Comparison of ENCODE assay signal across 17 cellular contexts in the genomic region with DNA sequence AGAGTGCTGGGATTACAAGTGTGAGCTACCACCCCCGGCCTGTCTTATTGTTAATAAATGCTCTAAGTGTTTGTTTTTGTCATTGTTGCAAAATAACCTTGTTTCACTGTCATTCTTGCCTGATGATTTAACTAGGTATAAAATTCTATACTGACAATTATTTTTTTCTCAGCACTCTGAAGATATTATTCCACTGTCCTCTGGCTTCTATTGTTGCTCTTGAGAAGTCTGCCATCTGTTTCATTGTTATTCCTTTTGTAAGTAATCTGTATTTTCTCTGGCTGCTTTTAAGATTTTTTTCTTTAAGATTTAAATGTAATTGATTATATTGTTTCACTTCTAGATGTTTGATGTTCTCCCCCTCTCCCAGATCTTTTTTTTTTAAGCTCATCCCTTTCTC. TPM values are rescaled to one million over a fixed set of nuclear protein-coding genes. Genes with fewer than 3 reads are reported as not detected.
DNase-seq lines count a peak whose midpoint lies in the region; ATAC-seq, FAIRE-seq and TF ChIP-seq lines count a peak whose summit lies in the region.
"Had no signal": no experiment of that assay in that cellular context is flagged by ENCODE, and none has a peak within 500 bp of the region (broad histone marks: within the 10 kb centered on the region; RNA-seq: fewer than 3 reads in every experiment).

No MANE protein-coding gene starts in this region.

- peaks cover 77% of the 10 kb centered on the region for H3K36me3 Mint-ChIP-seq in WTC11

- TF ChIP-seq CTCF in WTC11 (IDR thresholded peaks at IDR 0.05) = no peak
- TF ChIP-seq CTCF in fibroblast of pulmonary artery (IDR thresholded peaks at IDR 0.05; ENCODE audit: low read length, missing control alignments) = no peak

- FAIRE-seq in A204.1 (lab: Jason Lieb, UNC) = peak; percentile 32

- H3K4me3 ChIP-seq in fibroblast of pulmonary artery (replicated peaks; ENCODE audit: low read depth, low read length) = no peak overlapping the region

- POLR2A ChIA-PET in WTC11 (lab: Charles Lee) = no interaction called here

- H3K27ac Mint-ChIP-seq in WTC11 = no peak overlapping the region
- H3K27ac Mint-ChIP-seq: CD4-positive, alpha-beta memory T cell had no signal

- ATAC-seq in WTC11 (no peak), SK-N-SH treated with all-trans-retinoic acid at 6 μM for 48 hours (no peak)
- ATAC-seq: Panc1 had no signal

- CTCF ChIA-PET in WTC11 (lab: Charles Lee) = no interaction called here

- no peaks in the 10 kb centered on the region for H3K27me3 Mint-ChIP-seq in WTC11 (ENCODE audit: low read depth)
- H3K27me3 Mint-ChIP-seq: CD4-positive, alpha-beta memory T cell had no signal

- no peaks in the 10 kb centered on the region for H3K4me1 Mint-ChIP-seq in WTC11

- peaks cover 50% of the 10 kb centered on the region for H3K9me3 Mint-ChIP-seq in WTC11

- DNase-seq in DMS53 (lab: John Stamatoyannopoulos, UW) (peak; percentile 16), DMS53 treated with DMSO at 0.1 percent for 48 hours (lab: John Stamatoyannopoulos, UW; ENCODE audit: unreplicated experiment) (no peak), WTC11 (ENCODE audit: low spot score) (no peak), fibroblast of pulmonary artery (ENCODE audit: low read depth) (peak; percentile 1), SIG-M5 treated with dmso at 0.1 percent for 504 hours (lab: John Stamatoyannopoulos, UW; ENCODE audit: unreplicated experiment) (no peak), pons (ENCODE audit: low spot score) (no peak)
- DNase-seq: CD4-positive, alpha-beta memory T cell; DMS79 treated with DMSO at 0.1 percent for 48 hours; H7; IMR-90; NCI-H1436 treated with DMSO at 0.1 percent for 48 hours; NCI-H2029 treated with DMSO at 0.1 percent for 48 hours; NCI-H446 treated with DMSO at 0.1 percent for 48 hours; NCI-H748 treated with DMSO at 0.1 percent for 48 hours had no signal

- H3K4me3 Mint-ChIP-seq in WTC11 = no peak overlapping the region
- H3K4me3 Mint-ChIP-seq: CD4-positive, alpha-beta memory T cell had no signal

TF ChIP-seq in WTC11, 78 proteins besides CTCF, POLR2A, EP300 and RAD21:
- no peak for TF ChIP-seq ZNF219 (CRISPR knock-in tag; IDR thresholded peaks at IDR 0.05; ENCODE audit: borderline replicate concordance)
- TF ChIP-seq ZNF317 (CRISPR knock-in tag; IDR thresholded peaks at IDR 0.05; ENCODE audit: borderline replicate concordance, low read depth) = 0 out of 2 replicates have a peak, but pooled peaks have one; percentile 46

TF ChIP-seq in SK-N-SH treated with all-trans-retinoic acid at 6 μM for 48 hours, 23 proteins besides CTCF, POLR2A, EP300 and RAD21:
- TF ChIP-seq BACH2 (CRISPR knock-in tag; IDR thresholded peaks at IDR 0.05; ENCODE audit: borderline replicate concordance) = no peak
- no peak for TF ChIP-seq ZFP3 (CRISPR knock-in tag; IDR thresholded peaks at IDR 0.05)
- TF ChIP-seq ZNF70 (CRISPR knock-in tag; IDR thresholded peaks at IDR 0.05) = no peak
- TF ChIP-seq GLIS3 (CRISPR knock-in tag; IDR thresholded peaks at IDR 0.05) = no peak
- no peak for TF ChIP-seq CSDC2 (CRISPR knock-in tag; IDR thresholded peaks at IDR 0.05)
- no peak for TF ChIP-seq ISL1 (CRISPR knock-in tag; IDR thresholded peaks at IDR 0.05)
- no peak for TF ChIP-seq TOX (CRISPR knock-in tag; IDR thresholded peaks at IDR 0.05; ENCODE audit: borderline replicate concordance)
- no peak for TF ChIP-seq PPARA (CRISPR knock-in tag; IDR thresholded peaks at IDR 0.05; ENCODE audit: borderline replicate concordance)
- TF ChIP-seq, protein P1, sequence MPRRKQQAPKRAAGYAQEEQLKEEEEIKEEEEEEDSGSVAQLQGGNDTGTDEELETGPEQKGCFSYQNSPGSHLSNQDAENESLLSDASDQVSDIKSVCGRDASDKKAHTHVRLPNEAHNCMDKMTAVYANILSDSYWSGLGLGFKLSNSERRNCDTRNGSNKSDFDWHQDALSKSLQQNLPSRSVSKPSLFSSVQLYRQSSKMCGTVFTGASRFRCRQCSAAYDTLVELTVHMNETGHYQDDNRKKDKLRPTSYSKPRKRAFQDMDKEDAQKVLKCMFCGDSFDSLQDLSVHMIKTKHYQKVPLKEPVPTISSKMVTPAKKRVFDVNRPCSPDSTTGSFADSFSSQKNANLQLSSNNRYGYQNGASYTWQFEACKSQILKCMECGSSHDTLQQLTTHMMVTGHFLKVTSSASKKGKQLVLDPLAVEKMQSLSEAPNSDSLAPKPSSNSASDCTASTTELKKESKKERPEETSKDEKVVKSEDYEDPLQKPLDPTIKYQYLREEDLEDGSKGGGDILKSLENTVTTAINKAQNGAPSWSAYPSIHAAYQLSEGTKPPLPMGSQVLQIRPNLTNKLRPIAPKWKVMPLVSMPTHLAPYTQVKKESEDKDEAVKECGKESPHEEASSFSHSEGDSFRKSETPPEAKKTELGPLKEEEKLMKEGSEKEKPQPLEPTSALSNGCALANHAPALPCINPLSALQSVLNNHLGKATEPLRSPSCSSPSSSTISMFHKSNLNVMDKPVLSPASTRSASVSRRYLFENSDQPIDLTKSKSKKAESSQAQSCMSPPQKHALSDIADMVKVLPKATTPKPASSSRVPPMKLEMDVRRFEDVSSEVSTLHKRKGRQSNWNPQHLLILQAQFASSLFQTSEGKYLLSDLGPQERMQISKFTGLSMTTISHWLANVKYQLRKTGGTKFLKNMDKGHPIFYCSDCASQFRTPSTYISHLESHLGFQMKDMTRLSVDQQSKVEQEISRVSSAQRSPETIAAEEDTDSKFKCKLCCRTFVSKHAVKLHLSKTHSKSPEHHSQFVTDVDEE (CRISPR knock-in tag; IDR thresholded peaks at IDR 0.05) = no peak
- TF ChIP-seq RARB (CRISPR knock-in tag; IDR thresholded peaks at IDR 0.05) = no peak
- TF ChIP-seq, protein P2, sequence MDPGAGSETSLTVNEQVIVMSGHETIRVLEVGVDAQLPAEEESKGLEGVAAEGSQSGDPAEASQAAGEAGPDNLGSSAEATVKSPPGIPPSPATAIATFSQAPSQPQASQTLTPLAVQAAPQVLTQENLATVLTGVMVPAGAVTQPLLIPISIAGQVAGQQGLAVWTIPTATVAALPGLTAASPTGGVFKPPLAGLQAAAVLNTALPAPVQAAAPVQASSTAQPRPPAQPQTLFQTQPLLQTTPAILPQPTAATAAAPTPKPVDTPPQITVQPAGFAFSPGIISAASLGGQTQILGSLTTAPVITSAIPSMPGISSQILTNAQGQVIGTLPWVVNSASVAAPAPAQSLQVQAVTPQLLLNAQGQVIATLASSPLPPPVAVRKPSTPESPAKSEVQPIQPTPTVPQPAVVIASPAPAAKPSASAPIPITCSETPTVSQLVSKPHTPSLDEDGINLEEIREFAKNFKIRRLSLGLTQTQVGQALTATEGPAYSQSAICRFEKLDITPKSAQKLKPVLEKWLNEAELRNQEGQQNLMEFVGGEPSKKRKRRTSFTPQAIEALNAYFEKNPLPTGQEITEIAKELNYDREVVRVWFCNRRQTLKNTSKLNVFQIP (CRISPR knock-in tag; IDR thresholded peaks at IDR 0.05; ENCODE audit: borderline replicate concordance, low read depth) = no peak
- no peak for TF ChIP-seq ZNF565 (CRISPR knock-in tag; conservative IDR thresholded peaks at IDR 0.05; ENCODE audit: low read depth)
- TF ChIP-seq ZFP30 (CRISPR knock-in tag; IDR thresholded peaks at IDR 0.05) = no peak

RNA-seq across cellular contexts. Expression of a gene that starts 17.6 kb away (rescaled TPM):
- total RNA-seq in WTC11 (2021) = 10.4 to 14.9 TPM (median 12.3 TPM) in 3 replicates

Comparison
In these comparisons a context has a peak if more than half of its experiments do, and no peak if none do; other contexts are left out.
1. DNase-seq: peak in DMS53 (single experiment) and fibroblast of pulmonary artery (single experiment); none in DMS53 treated with DMSO at 0.1 percent for 48 hours (single experiment), WTC11 (single experiment), SIG-M5 treated with dmso at 0.1 percent for 504 hours (single experiment) and pons (single experiment).